Comparison of ENCODE assay signal across 12 cellular contexts in genomic region chr19:46782355-46783019, GRCh38. TPM values are rescaled to one million over a fixed set of nuclear protein-coding genes. Genes with fewer than 3 reads are reported as not detected.
DNase-seq lines count a peak whose midpoint lies in the region; ATAC-seq and TF ChIP-seq lines count a peak whose summit lies in the region.
"Had no signal": no experiment of that assay in that cellular context is flagged by ENCODE, and none has a peak within 500 bp of the region (broad histone marks: within the 10 kb centered on the region; RNA-seq: fewer than 3 reads in every experiment).

No MANE protein-coding gene starts in this region.

- H3K27ac Mint-ChIP-seq in activated T-helper 17 cell treated with anti-CD3 and anti-CD28 coated beads, Interleukin-2, amount 50 U/mL, for 72 hours = peak overlapping the region; percentile 74

- no peak for TF ChIP-seq CTCF in C4-2B (conservative IDR thresholded peaks at IDR 0.05)

- peaks cover 41% of the 10 kb centered on the region for H3K36me3 ChIP-seq in GM23248 (ENCODE audit: low read depth)
- H3K36me3 ChIP-seq in mesenchymal stem cell (ENCODE audit: control insufficient read depth in 1 of 2, insufficient read depth in 2 of 2, low read depth in 1 of 2, low read length in 2 of 2) = peaks cover 52% of the 10 kb centered on the region in 2 experiments

- H3K4me3 Mint-ChIP-seq in activated T-helper 17 cell treated with anti-CD3 and anti-CD28 coated beads, Interleukin-2, amount 50 U/mL, for 72 hours = peak overlapping the region; percentile 97

- peaks cover 29% of the 10 kb centered on the region for H3K79me1 ChIP-seq in mesenchymal stem cell (replicated peaks; ENCODE audit: low read length, poor library complexity, severe bottlenecking)

- no peak overlapping the region for H2BK120ac ChIP-seq in mesenchymal stem cell (ENCODE audit: low read depth, low read length)

- WGBS in GM23248 (ENCODE audit: low coverage in 1 of 2, low lambda C conversion rate in 2 of 2, missing lambda C conversion rate in 2 of 2), 2 experiments = 83 to 88% methylated on average over 7 of the region's 7 CpGs
- WGBS in mesenchymal stem cell = 98% methylated on average over 7 of the region's 7 CpGs

- H2AK5ac ChIP-seq in mesenchymal stem cell (ENCODE audit: low read length, severe bottlenecking) = peak overlapping the region; percentile 75

- H2BK12ac ChIP-seq in mesenchymal stem cell (ENCODE audit: low read length in 2 of 2) = peak overlapping the region; percentile 28 to 49

- H3K36me3 Mint-ChIP-seq in activated T-helper 17 cell treated with anti-CD3 and anti-CD28 coated beads, Interleukin-2, amount 50 U/mL, for 72 hours (ENCODE audit: low read depth) = peaks cover 96% of the 10 kb centered on the region
- H3K36me3 Mint-ChIP-seq: naive B cell had no signal

- no peaks in the 10 kb centered on the region for H3K9me2 ChIP-seq in GM23248 (ENCODE audit: insufficient read depth)

- ATAC-seq in activated T-helper 17 cell treated with anti-CD3 and anti-CD28 coated beads, Interleukin-2, amount 50 U/mL, for 72 hours (replicated peaks) = no peak
- no peak for ATAC-seq in GM19467 (IDR thresholded peaks at IDR 0.05; ENCODE audit: unreplicated experiment)

- H3K4me3 ChIP-seq in GM23248 (no peak overlapping the region), mesenchymal stem cell (ENCODE audit: insufficient read depth in 1 of 2, low read depth in 1 of 2, low read length in 2 of 2) (no peak overlapping the region)
- H3K4me3 ChIP-seq: ascending aorta, thoracic aorta had no signal

- H3K27ac ChIP-seq in C4-2B (0 out of 2 replicates have a peak overlapping the region, but pooled peaks have one; percentile 16), GM23248 (peak overlapping the region; percentile 22), mesenchymal stem cell (ENCODE audit: low read length, poor library complexity, severe bottlenecking) (no peak overlapping the region)
- H3K27ac ChIP-seq: ascending aorta, thoracic aorta had no signal

- H3F3A ChIP-seq in GM23248 (ENCODE audit: insufficient read depth) = peaks cover 63% of the 10 kb centered on the region

- H3K79me2 ChIP-seq in GM23248 (ENCODE audit: insufficient read depth) = peaks cover 97% of the 10 kb centered on the region

- H3K9ac ChIP-seq in GM23248 (no peak overlapping the region), mesenchymal stem cell (ENCODE audit: low read length) (no peak overlapping the region)

- no peaks in the 10 kb centered on the region for H3K27me3 Mint-ChIP-seq in activated T-helper 17 cell treated with anti-CD3 and anti-CD28 coated beads, Interleukin-2, amount 50 U/mL, for 72 hours
- H3K27me3 Mint-ChIP-seq: naive B cell had no signal

- H3K4me1 Mint-ChIP-seq in activated T-helper 17 cell treated with anti-CD3 and anti-CD28 coated beads, Interleukin-2, amount 50 U/mL, for 72 hours = peaks cover 32% of the 10 kb centered on the region

- no peak overlapping the region for H4K8ac ChIP-seq in mesenchymal stem cell (ENCODE audit: low read length)

- no peaks in the 10 kb centered on the region for H4K20me1 ChIP-seq in GM23248 (ENCODE audit: insufficient read depth)

- H2BK5ac ChIP-seq in mesenchymal stem cell (ENCODE audit: low read depth, low read length, poor library complexity, severe bottlenecking) = no peak overlapping the region

- H4K91ac ChIP-seq in mesenchymal stem cell (ENCODE audit: low read length) = no peak overlapping the region

- H3K9me3 ChIP-seq in GM23248 (ENCODE audit: low read depth) (no peaks in the 10 kb centered on the region), mesenchymal stem cell (ENCODE audit: control insufficient read depth, low read length) (no peaks in the 10 kb centered on the region)
- H3K9me3 ChIP-seq: ascending aorta, thoracic aorta had no signal

- H2BK15ac ChIP-seq in mesenchymal stem cell (ENCODE audit: low read depth, poor library complexity, severe bottlenecking) = no peak overlapping the region

- H3K4me1 ChIP-seq in GM23248 (ENCODE audit: insufficient read depth) (peaks cover 29% of the 10 kb centered on the region), mesenchymal stem cell (ENCODE audit: control insufficient read depth, insufficient read depth, low read depth, low read length) (peaks cover 33% of the 10 kb centered on the region)

- H3K23ac ChIP-seq in mesenchymal stem cell (ENCODE audit: low read length in 2 of 2) = peak overlapping the region in 1 of 2 experiments; percentile 3

- H3K27me3 ChIP-seq in GM23248 (replicated peaks; ENCODE audit: insufficient read depth) = no peaks in the 10 kb centered on the region
- H3K27me3 ChIP-seq in mesenchymal stem cell (ENCODE audit: control insufficient read depth in 1 of 2, insufficient read depth in 1 of 2, low read length in 2 of 2) = no peaks in the 10 kb centered on the region
- H3K27me3 ChIP-seq: ascending aorta had no signal

- no peak overlapping the region for H3K4ac ChIP-seq in mesenchymal stem cell (ENCODE audit: low read depth in 1 of 2, low read length in 2 of 2)

- DNase-seq in GM23248 (no peak), mesenchymal stem cell (no peak), NCI-H187 treated with DMSO at 0.1 percent for 48 hours (lab: John Stamatoyannopoulos, UW) (no peak), NCI-H82 (lab: John Stamatoyannopoulos, UW) (no peak), NCI-H510A treated with DMSO at 0.1 percent for 48 hours (lab: John Stamatoyannopoulos, UW) (no peak)
- DNase-seq: activated CD8-positive, alpha-beta memory T cell treated with anti-CD3 and anti-CD28 coated beads for 24 hours; naive B cell had no signal

- H3K4me2 ChIP-seq in GM23248 (ENCODE audit: unreplicated experiment) (no peak overlapping the region), mesenchymal stem cell (ENCODE audit: low read length, poor library complexity, severe bottlenecking) (no peak overlapping the region)

- no peaks in the 10 kb centered on the region for H3K9me3 Mint-ChIP-seq in activated T-helper 17 cell treated with anti-CD3 and anti-CD28 coated beads, Interleukin-2, amount 50 U/mL, for 72 hours
- H3K9me3 Mint-ChIP-seq: naive B cell had no signal

- H3K18ac ChIP-seq in mesenchymal stem cell (ENCODE audit: low read depth in 1 of 2, low read length in 2 of 2) = no peak overlapping the region

- H3K14ac ChIP-seq in mesenchymal stem cell (ENCODE audit: low read length in 2 of 2) = peak overlapping the region in 1 of 2 experiments; percentile 53

- H2AFZ ChIP-seq in GM23248 (no peak overlapping the region), mesenchymal stem cell (ENCODE audit: low read depth, low read length) (no peak overlapping the region)

- in situ Hi-C loops in GM23248 (cut with MboI) = no loop called here

RNA-seq across cellular contexts. Expression of gene SLC1A5, which starts 5.9 kb away (rescaled TPM):
- total RNA-seq in GM23248 (2014; rRNA removed; shearing (Covaris generic)) = 426 and 456 TPM in 2 replicates
- polyA plus RNA-seq in GM23248 (2016; fragmentation: Nextera tagmentation; extraction: Ambion mirVana) = 367 and 393 TPM in 2 replicates
- 100 to 1,000 TPM; 119 to 221 TPM for total RNA-seq in activated T-helper 17 cell treated with anti-CD3 and anti-CD28 coated beads, Interleukin-2, amount 50 U/mL, for 72 hours
- 164 TPM for polyA plus RNA-seq in mesenchymal stem cell (2013, experiment 1 of 2)
- 163 TPM for polyA plus RNA-seq in mesenchymal stem cell (2013, experiment 2 of 2)

RNA-seq across cellular contexts. Expression of gene STRN4, which starts 36.2 kb away (rescaled TPM):
- 75.7 and 114 TPM in 2 replicates for total RNA-seq in GM23248 (2014; rRNA removed; shearing (Covaris generic))
- polyA plus RNA-seq in GM23248 (2016; fragmentation: Nextera tagmentation; extraction: Ambion mirVana) = 44.4 and 45.9 TPM in 2 replicates
- total RNA-seq in activated T-helper 17 cell treated with anti-CD3 and anti-CD28 coated beads, Interleukin-2, amount 50 U/mL, for 72 hours = 10 to 100 TPM; 60.7 to 69.9 TPM
- 56.4 TPM for polyA plus RNA-seq in mesenchymal stem cell (2013, experiment 1 of 2)
- polyA plus RNA-seq in mesenchymal stem cell (2013, experiment 2 of 2) = 56.1 TPM

RNA-seq across cellular contexts. Expression of gene FKRP, which starts 36.6 kb away (rescaled TPM):
- 32.1 and 41.5 TPM in 2 replicates for total RNA-seq in GM23248 (2014; rRNA removed; shearing (Covaris generic))
- polyA plus RNA-seq in GM23248 (2016; fragmentation: Nextera tagmentation; extraction: Ambion mirVana) = 12.4 and 15.0 TPM in 2 replicates
- 10 to 100 TPM in 1 of 2 donors, 1 to 10 TPM in 1; 6.3 to 14.3 TPM for total RNA-seq in activated T-helper 17 cell treated with anti-CD3 and anti-CD28 coated beads, Interleukin-2, amount 50 U/mL, for 72 hours
- 24.9 TPM for polyA plus RNA-seq in mesenchymal stem cell (2013, experiment 1 of 2)
- polyA plus RNA-seq in mesenchymal stem cell (2013, experiment 2 of 2) = 24.4 TPM
